ENCODE assay signal across 1 cellular context in the genomic region with DNA sequence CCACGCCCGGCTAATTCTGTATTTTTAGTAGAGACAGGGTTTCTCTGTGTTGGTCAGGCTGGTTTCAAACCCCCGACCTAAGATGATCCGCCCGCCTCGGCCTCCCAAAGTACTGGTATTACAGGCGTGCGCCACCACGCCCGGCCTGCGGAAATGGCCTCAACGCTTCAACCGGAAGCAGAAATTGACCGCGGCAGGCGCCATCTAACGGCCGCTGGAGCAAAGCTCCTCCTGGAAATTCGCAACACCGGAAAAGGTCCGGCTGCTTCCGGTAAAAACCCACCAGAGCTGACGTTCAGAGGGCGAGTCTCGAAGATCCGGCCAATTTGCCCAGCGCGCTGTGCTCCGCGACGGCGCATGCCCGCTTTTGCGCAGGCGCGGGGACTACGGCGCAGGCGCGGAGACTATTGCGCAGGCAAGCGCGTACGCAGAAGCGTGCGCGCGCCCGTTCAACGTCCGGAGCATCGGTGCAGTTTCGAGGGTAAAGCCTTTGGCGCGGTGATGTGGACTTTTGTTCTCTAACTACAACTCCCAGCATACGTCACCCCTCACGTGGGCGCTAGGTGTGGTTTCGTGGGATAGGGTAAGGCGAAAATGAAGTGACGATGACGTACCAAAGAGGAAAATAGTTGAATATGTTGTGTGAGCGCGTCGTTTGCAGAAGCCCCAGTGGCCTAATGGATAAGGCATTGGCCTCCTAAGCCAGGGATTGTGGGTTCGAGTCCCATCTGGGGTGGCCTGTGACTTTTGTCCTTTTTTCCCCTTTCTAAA.
A peak's percentile ranks its signal among the peaks of the same experiment; 100 is the strongest.
TF ChIP-seq lines count a peak whose summit lies in the region.

No MANE protein-coding gene starts in this region.

TF ChIP-seq in GM12878, 131 proteins besides CTCF, POLR2A, EP300 and RAD21 (continued from another document and continues in another):
- TF ChIP-seq, protein P1, sequence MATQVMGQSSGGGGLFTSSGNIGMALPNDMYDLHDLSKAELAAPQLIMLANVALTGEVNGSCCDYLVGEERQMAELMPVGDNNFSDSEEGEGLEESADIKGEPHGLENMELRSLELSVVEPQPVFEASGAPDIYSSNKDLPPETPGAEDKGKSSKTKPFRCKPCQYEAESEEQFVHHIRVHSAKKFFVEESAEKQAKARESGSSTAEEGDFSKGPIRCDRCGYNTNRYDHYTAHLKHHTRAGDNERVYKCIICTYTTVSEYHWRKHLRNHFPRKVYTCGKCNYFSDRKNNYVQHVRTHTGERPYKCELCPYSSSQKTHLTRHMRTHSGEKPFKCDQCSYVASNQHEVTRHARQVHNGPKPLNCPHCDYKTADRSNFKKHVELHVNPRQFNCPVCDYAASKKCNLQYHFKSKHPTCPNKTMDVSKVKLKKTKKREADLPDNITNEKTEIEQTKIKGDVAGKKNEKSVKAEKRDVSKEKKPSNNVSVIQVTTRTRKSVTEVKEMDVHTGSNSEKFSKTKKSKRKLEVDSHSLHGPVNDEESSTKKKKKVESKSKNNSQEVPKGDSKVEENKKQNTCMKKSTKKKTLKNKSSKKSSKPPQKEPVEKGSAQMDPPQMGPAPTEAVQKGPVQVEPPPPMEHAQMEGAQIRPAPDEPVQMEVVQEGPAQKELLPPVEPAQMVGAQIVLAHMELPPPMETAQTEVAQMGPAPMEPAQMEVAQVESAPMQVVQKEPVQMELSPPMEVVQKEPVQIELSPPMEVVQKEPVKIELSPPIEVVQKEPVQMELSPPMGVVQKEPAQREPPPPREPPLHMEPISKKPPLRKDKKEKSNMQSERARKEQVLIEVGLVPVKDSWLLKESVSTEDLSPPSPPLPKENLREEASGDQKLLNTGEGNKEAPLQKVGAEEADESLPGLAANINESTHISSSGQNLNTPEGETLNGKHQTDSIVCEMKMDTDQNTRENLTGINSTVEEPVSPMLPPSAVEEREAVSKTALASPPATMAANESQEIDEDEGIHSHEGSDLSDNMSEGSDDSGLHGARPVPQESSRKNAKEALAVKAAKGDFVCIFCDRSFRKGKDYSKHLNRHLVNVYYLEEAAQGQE (IDR thresholded peaks at IDR 0.05; ENCODE audit: low read depth, low read length), result no peak
- peak; percentile 16; the same call in 1 of the 2 replicates for TF ChIP-seq PAX5 (IDR thresholded peaks at IDR 0.05; ENCODE audit: borderline replicate concordance, low read depth, low read length)
- TF ChIP-seq TARDBP (IDR thresholded peaks at IDR 0.05; ENCODE audit: borderline replicate concordance), result peak; percentile 99
- peak; percentile 58; the same call in 1 of the 2 replicates for TF ChIP-seq GATAD2B (conservative IDR thresholded peaks at IDR 0.05; ENCODE audit: low read depth)
- TF ChIP-seq, protein P2, sequence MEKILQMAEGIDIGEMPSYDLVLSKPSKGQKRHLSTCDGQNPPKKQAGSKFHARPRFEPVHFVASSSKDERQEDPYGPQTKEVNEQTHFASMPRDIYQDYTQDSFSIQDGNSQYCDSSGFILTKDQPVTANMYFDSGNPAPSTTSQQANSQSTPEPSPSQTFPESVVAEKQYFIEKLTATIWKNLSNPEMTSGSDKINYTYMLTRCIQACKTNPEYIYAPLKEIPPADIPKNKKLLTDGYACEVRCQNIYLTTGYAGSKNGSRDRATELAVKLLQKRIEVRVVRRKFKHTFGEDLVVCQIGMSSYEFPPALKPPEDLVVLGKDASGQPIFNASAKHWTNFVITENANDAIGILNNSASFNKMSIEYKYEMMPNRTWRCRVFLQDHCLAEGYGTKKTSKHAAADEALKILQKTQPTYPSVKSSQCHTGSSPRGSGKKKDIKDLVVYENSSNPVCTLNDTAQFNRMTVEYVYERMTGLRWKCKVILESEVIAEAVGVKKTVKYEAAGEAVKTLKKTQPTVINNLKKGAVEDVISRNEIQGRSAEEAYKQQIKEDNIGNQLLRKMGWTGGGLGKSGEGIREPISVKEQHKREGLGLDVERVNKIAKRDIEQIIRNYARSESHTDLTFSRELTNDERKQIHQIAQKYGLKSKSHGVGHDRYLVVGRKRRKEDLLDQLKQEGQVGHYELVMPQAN (conservative IDR thresholded peaks at IDR 0.05), result peak; percentile 59; the same call in 1 of the 2 replicates
- peak; percentile 31; the same call in 1 of the 2 replicates for TF ChIP-seq DPF2 (IDR thresholded peaks at IDR 0.05)
- TF ChIP-seq, protein P3, sequence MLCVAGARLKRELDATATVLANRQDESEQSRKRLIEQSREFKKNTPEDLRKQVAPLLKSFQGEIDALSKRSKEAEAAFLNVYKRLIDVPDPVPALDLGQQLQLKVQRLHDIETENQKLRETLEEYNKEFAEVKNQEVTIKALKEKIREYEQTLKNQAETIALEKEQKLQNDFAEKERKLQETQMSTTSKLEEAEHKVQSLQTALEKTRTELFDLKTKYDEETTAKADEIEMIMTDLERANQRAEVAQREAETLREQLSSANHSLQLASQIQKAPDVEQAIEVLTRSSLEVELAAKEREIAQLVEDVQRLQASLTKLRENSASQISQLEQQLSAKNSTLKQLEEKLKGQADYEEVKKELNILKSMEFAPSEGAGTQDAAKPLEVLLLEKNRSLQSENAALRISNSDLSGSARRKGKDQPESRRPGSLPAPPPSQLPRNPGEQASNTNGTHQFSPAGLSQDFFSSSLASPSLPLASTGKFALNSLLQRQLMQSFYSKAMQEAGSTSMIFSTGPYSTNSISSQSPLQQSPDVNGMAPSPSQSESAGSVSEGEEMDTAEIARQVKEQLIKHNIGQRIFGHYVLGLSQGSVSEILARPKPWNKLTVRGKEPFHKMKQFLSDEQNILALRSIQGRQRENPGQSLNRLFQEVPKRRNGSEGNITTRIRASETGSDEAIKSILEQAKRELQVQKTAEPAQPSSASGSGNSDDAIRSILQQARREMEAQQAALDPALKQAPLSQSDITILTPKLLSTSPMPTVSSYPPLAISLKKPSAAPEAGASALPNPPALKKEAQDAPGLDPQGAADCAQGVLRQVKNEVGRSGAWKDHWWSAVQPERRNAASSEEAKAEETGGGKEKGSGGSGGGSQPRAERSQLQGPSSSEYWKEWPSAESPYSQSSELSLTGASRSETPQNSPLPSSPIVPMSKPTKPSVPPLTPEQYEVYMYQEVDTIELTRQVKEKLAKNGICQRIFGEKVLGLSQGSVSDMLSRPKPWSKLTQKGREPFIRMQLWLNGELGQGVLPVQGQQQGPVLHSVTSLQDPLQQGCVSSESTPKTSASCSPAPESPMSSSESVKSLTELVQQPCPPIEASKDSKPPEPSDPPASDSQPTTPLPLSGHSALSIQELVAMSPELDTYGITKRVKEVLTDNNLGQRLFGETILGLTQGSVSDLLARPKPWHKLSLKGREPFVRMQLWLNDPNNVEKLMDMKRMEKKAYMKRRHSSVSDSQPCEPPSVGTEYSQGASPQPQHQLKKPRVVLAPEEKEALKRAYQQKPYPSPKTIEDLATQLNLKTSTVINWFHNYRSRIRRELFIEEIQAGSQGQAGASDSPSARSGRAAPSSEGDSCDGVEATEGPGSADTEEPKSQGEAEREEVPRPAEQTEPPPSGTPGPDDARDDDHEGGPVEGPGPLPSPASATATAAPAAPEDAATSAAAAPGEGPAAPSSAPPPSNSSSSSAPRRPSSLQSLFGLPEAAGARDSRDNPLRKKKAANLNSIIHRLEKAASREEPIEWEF (IDR thresholded peaks at IDR 0.05; ENCODE audit: insufficient replicate concordance, low read depth, low read length), result no peak
- peak; percentile 76; the same call in 1 of the 2 replicates for TF ChIP-seq CBFB (IDR thresholded peaks at IDR 0.05; ENCODE audit: low read depth)
- peak; percentile 40; the same call in 1 of the 2 replicates for TF ChIP-seq ZBED1 (IDR thresholded peaks at IDR 0.05; ENCODE audit: borderline replicate concordance)
- TF ChIP-seq NR2C2 (IDR thresholded peaks at IDR 0.05; ENCODE audit: borderline replicate concordance, control insufficient read depth, insufficient read length, low read depth), result no peak
- peak; percentile 98 for TF ChIP-seq CREB1 (IDR thresholded peaks at IDR 0.05; ENCODE audit: low read depth)
- TF ChIP-seq, protein P4, sequence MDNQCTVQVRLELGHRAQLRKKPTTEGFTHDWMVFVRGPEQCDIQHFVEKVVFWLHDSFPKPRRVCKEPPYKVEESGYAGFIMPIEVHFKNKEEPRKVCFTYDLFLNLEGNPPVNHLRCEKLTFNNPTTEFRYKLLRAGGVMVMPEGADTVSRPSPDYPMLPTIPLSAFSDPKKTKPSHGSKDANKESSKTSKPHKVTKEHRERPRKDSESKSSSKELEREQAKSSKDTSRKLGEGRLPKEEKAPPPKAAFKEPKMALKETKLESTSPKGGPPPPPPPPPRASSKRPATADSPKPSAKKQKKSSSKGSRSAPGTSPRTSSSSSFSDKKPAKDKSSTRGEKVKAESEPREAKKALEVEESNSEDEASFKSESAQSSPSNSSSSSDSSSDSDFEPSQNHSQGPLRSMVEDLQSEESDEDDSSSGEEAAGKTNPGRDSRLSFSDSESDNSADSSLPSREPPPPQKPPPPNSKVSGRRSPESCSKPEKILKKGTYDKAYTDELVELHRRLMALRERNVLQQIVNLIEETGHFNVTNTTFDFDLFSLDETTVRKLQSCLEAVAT (IDR thresholded peaks at IDR 0.05), result peak; percentile 96
- TF ChIP-seq, protein P5, sequence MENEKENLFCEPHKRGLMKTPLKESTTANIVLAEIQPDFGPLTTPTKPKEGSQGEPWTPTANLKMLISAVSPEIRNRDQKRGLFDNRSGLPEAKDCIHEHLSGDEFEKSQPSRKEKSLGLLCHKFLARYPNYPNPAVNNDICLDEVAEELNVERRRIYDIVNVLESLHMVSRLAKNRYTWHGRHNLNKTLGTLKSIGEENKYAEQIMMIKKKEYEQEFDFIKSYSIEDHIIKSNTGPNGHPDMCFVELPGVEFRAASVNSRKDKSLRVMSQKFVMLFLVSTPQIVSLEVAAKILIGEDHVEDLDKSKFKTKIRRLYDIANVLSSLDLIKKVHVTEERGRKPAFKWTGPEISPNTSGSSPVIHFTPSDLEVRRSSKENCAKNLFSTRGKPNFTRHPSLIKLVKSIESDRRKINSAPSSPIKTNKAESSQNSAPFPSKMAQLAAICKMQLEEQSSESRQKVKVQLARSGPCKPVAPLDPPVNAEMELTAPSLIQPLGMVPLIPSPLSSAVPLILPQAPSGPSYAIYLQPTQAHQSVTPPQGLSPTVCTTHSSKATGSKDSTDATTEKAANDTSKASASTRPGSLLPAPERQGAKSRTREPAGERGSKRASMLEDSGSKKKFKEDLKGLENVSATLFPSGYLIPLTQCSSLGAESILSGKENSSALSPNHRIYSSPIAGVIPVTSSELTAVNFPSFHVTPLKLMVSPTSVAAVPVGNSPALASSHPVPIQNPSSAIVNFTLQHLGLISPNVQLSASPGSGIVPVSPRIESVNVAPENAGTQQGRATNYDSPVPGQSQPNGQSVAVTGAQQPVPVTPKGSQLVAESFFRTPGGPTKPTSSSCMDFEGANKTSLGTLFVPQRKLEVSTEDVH (IDR thresholded peaks at IDR 0.05; ENCODE audit: low read depth, partially characterized antibody), result peak; percentile 67
- TF ChIP-seq SREBF2 (IDR thresholded peaks at IDR 0.05; ENCODE audit: low read length), result peak; percentile 99
- TF ChIP-seq IRF4 (IDR thresholded peaks at IDR 0.05; ENCODE audit: low read depth, low read length), result peak; percentile 65; the same call in 1 of the 2 replicates
- peak; percentile 28 to 74 for TF ChIP-seq EGR1 (IDR thresholded peaks at IDR 0.05; ENCODE audit: borderline replicate concordance in 1 of 2, low read depth in 2 of 2, low read length in 2 of 2)
- TF ChIP-seq ZZZ3 (IDR thresholded peaks at IDR 0.05; ENCODE audit: control insufficient read depth, insufficient read length, low read depth), result no peak
- TF ChIP-seq, protein P6, sequence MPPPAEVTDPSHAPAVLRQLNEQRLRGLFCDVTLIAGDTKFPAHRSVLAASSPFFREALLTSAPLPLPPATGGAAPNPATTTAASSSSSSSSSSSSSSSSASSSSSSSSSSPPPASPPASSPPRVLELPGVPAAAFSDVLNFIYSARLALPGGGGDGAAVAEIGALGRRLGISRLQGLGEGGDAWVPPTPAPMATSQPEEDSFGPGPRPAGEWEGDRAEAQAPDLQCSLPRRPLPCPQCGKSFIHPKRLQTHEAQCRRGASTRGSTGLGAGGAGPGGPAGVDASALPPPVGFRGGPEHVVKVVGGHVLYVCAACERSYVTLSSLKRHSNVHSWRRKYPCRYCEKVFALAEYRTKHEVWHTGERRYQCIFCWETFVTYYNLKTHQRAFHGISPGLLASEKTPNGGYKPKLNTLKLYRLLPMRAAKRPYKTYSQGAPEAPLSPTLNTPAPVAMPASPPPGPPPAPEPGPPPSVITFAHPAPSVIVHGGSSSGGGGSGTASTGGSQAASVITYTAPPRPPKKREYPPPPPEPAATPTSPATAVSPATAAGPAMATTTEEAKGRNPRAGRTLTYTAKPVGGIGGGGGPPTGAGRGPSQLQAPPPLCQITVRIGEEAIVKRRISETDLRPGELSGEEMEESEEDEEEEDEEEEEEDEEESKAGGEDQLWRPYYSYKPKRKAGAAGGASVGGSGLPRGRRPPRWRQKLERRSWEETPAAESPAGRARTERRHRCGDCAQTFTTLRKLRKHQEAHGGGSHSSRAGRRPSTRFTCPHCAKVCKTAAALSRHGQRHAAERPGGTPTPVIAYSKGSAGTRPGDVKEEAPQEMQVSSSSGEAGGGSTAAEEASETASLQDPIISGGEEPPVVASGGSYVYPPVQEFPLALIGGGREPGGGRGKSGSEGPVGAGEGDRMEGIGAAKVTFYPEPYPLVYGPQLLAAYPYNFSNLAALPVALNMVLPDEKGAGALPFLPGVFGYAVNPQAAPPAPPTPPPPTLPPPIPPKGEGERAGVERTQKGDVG (CRISPR knock-in tag; IDR thresholded peaks at IDR 0.05), result no peak
- no peak for TF ChIP-seq BMI1 (IDR thresholded peaks at IDR 0.05; ENCODE audit: borderline replicate concordance)
- TF ChIP-seq ZNF384 (IDR thresholded peaks at IDR 0.05; ENCODE audit: borderline replicate concordance, low read depth, low read length), result no peak
- TF ChIP-seq RB1 (IDR thresholded peaks at IDR 0.05; ENCODE audit: borderline replicate concordance), result 0 out of 2 replicates have a peak, but pooled peaks have one; percentile 41
- no peak for TF ChIP-seq MYC (IDR thresholded peaks at IDR 0.05; ENCODE audit: insufficient read depth, insufficient read length, insufficient replicate concordance, low read length, severe bottlenecking)
- no peak for TF ChIP-seq RCOR1 (conservative IDR thresholded peaks at IDR 0.05; ENCODE audit: low read depth, low read length)
- TF ChIP-seq ETV6 (conservative IDR thresholded peaks at IDR 0.05 in 1 of 2, IDR thresholded peaks at IDR 0.05 in 1 of 2; ENCODE audit: borderline replicate concordance in 1 of 2, low read depth in 1 of 2), result peak; percentile 59 to 86; a peak in 2 of 4 replicates
- peak; percentile 46; the same call in 1 of the 2 replicates for TF ChIP-seq SMAD5 (IDR thresholded peaks at IDR 0.05; ENCODE audit: low read depth)
- peak; percentile 42; the same call in 1 of the 2 replicates for TF ChIP-seq MTA2 (IDR thresholded peaks at IDR 0.05; ENCODE audit: low read depth)
- peak; percentile 31; the same call in 1 of the 2 replicates for TF ChIP-seq CHD2 (IDR thresholded peaks at IDR 0.05; ENCODE audit: borderline replicate concordance, low read depth, low read length)
- peak; percentile 98 for TF ChIP-seq SMARCA5 (IDR thresholded peaks at IDR 0.05)
- TF ChIP-seq ZNF207 (IDR thresholded peaks at IDR 0.05; ENCODE audit: borderline replicate concordance), result peak; percentile 95
- TF ChIP-seq WRNIP1 (IDR thresholded peaks at IDR 0.05; ENCODE audit: borderline replicate concordance, low read depth, low read length), result 0 out of 2 replicates have a peak, but pooled peaks have one; percentile 75
- peak; percentile 47; the same call in 1 of the 2 replicates for TF ChIP-seq TCF12 (IDR thresholded peaks at IDR 0.05; ENCODE audit: low read depth, low read length)
- no peak; the same call in 1 of the 2 replicates for TF ChIP-seq SPI1 (IDR thresholded peaks at IDR 0.05; ENCODE audit: borderline replicate concordance, insufficient read depth, low read depth, low read length)
- TF ChIP-seq, protein P7, sequence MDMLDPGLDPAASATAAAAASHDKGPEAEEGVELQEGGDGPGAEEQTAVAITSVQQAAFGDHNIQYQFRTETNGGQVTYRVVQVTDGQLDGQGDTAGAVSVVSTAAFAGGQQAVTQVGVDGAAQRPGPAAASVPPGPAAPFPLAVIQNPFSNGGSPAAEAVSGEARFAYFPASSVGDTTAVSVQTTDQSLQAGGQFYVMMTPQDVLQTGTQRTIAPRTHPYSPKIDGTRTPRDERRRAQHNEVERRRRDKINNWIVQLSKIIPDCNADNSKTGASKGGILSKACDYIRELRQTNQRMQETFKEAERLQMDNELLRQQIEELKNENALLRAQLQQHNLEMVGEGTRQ (IDR thresholded peaks at IDR 0.05; ENCODE audit: borderline replicate concordance, low read depth, low read length), result peak; percentile 97
